Comparison of ENCODE assay signal across 1 cellular context in the genomic region with DNA sequence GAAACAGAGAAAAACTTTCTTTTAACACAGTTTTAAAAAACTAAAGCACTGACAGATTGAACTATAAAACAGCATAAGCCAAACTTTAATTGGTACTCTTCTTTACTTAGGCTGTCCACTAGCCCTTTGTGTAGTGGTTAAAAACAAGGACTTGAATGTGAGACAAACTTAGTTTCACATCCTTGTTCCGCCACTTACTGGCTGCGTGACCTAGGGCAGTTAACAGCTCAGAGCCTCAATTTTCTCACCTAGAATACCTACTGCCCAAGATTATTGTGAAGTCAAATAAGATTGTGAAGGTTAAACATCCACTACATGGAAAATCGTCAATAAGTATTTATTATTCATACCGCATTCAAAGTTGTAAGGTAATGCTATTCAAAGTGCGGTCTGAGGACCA.
TF ChIP-seq lines count a peak whose summit lies in the region.

No MANE protein-coding gene starts in this region.

TF ChIP-seq in HepG2, 621 proteins besides CTCF, POLR2A, EP300 and RAD21:
- TF ChIP-seq E2F1 (CRISPR knock-in tag; IDR thresholded peaks at IDR 0.05) (no peak), GPN1 (CRISPR knock-in tag; IDR thresholded peaks at IDR 0.05; ENCODE audit: borderline replicate concordance) (no peak), ZSCAN9 (CRISPR knock-in tag; IDR thresholded peaks at IDR 0.05; ENCODE audit: borderline replicate concordance) (no peak), CEBPG (CRISPR knock-in tag; IDR thresholded peaks at IDR 0.05) (no peak), XRCC5 (optimal IDR thresholded peaks at IDR 0.05; ENCODE audit: low read length) (no peak), ZNF121 (CRISPR knock-in tag; IDR thresholded peaks at IDR 0.05) (no peak), CEBPZ (IDR thresholded peaks at IDR 0.05; ENCODE audit: low read length) (no peak), ZNF264 (CRISPR knock-in tag; IDR thresholded peaks at IDR 0.05) (no peak)
- TF ChIP-seq, protein P1, sequence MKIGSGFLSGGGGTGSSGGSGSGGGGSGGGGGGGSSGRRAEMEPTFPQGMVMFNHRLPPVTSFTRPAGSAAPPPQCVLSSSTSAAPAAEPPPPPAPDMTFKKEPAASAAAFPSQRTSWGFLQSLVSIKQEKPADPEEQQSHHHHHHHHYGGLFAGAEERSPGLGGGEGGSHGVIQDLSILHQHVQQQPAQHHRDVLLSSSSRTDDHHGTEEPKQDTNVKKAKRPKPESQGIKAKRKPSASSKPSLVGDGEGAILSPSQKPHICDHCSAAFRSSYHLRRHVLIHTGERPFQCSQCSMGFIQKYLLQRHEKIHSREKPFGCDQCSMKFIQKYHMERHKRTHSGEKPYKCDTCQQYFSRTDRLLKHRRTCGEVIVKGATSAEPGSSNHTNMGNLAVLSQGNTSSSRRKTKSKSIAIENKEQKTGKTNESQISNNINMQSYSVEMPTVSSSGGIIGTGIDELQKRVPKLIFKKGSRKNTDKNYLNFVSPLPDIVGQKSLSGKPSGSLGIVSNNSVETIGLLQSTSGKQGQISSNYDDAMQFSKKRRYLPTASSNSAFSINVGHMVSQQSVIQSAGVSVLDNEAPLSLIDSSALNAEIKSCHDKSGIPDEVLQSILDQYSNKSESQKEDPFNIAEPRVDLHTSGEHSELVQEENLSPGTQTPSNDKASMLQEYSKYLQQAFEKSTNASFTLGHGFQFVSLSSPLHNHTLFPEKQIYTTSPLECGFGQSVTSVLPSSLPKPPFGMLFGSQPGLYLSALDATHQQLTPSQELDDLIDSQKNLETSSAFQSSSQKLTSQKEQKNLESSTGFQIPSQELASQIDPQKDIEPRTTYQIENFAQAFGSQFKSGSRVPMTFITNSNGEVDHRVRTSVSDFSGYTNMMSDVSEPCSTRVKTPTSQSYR (CRISPR knock-in tag; IDR thresholded peaks at IDR 0.05; ENCODE audit: borderline replicate concordance) = no peak
- TF ChIP-seq, protein P2, sequence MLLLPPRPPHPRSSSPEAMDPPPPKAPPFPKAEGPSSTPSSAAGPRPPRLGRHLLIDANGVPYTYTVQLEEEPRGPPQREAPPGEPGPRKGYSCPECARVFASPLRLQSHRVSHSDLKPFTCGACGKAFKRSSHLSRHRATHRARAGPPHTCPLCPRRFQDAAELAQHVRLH (CRISPR knock-in tag; IDR thresholded peaks at IDR 0.05; ENCODE audit: borderline replicate concordance, low read depth) = no peak
